1 cellular context compared by ENCODE assay signal in the genomic region with DNA sequence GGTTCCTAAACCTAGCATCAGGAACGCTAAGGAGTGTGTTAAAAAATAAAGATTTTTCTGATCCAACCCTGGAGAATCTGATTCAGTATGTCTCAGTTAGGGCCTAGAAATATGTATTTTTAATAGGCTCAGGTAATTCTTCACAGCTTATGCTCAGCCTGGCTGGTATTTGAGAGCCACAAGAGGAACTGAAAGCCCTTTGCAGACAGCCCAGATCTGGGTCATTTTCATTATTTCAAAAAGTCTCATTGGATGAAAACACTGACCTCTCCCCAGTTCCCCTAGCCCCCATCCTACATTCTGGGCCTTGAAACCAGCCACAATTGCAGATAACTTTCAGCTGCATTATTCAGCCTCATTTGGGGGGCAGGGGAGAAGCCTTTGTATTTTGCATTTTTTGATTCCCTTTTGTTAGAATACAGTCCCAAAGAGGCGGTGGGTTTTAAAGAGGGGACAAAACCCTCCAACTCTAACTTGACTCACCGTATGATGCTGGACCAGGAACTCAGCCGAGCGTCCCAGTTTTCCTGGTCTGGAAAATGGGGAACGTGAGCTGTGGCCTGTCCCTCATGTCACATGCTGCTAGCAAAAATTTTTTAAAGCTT.
TF ChIP-seq lines count a peak whose summit lies in the region.

No MANE protein-coding gene starts in this region.

TF ChIP-seq in H1, 55 proteins besides CTCF, POLR2A, EP300 and RAD21 (continued from another document):
- TF ChIP-seq, protein P1, sequence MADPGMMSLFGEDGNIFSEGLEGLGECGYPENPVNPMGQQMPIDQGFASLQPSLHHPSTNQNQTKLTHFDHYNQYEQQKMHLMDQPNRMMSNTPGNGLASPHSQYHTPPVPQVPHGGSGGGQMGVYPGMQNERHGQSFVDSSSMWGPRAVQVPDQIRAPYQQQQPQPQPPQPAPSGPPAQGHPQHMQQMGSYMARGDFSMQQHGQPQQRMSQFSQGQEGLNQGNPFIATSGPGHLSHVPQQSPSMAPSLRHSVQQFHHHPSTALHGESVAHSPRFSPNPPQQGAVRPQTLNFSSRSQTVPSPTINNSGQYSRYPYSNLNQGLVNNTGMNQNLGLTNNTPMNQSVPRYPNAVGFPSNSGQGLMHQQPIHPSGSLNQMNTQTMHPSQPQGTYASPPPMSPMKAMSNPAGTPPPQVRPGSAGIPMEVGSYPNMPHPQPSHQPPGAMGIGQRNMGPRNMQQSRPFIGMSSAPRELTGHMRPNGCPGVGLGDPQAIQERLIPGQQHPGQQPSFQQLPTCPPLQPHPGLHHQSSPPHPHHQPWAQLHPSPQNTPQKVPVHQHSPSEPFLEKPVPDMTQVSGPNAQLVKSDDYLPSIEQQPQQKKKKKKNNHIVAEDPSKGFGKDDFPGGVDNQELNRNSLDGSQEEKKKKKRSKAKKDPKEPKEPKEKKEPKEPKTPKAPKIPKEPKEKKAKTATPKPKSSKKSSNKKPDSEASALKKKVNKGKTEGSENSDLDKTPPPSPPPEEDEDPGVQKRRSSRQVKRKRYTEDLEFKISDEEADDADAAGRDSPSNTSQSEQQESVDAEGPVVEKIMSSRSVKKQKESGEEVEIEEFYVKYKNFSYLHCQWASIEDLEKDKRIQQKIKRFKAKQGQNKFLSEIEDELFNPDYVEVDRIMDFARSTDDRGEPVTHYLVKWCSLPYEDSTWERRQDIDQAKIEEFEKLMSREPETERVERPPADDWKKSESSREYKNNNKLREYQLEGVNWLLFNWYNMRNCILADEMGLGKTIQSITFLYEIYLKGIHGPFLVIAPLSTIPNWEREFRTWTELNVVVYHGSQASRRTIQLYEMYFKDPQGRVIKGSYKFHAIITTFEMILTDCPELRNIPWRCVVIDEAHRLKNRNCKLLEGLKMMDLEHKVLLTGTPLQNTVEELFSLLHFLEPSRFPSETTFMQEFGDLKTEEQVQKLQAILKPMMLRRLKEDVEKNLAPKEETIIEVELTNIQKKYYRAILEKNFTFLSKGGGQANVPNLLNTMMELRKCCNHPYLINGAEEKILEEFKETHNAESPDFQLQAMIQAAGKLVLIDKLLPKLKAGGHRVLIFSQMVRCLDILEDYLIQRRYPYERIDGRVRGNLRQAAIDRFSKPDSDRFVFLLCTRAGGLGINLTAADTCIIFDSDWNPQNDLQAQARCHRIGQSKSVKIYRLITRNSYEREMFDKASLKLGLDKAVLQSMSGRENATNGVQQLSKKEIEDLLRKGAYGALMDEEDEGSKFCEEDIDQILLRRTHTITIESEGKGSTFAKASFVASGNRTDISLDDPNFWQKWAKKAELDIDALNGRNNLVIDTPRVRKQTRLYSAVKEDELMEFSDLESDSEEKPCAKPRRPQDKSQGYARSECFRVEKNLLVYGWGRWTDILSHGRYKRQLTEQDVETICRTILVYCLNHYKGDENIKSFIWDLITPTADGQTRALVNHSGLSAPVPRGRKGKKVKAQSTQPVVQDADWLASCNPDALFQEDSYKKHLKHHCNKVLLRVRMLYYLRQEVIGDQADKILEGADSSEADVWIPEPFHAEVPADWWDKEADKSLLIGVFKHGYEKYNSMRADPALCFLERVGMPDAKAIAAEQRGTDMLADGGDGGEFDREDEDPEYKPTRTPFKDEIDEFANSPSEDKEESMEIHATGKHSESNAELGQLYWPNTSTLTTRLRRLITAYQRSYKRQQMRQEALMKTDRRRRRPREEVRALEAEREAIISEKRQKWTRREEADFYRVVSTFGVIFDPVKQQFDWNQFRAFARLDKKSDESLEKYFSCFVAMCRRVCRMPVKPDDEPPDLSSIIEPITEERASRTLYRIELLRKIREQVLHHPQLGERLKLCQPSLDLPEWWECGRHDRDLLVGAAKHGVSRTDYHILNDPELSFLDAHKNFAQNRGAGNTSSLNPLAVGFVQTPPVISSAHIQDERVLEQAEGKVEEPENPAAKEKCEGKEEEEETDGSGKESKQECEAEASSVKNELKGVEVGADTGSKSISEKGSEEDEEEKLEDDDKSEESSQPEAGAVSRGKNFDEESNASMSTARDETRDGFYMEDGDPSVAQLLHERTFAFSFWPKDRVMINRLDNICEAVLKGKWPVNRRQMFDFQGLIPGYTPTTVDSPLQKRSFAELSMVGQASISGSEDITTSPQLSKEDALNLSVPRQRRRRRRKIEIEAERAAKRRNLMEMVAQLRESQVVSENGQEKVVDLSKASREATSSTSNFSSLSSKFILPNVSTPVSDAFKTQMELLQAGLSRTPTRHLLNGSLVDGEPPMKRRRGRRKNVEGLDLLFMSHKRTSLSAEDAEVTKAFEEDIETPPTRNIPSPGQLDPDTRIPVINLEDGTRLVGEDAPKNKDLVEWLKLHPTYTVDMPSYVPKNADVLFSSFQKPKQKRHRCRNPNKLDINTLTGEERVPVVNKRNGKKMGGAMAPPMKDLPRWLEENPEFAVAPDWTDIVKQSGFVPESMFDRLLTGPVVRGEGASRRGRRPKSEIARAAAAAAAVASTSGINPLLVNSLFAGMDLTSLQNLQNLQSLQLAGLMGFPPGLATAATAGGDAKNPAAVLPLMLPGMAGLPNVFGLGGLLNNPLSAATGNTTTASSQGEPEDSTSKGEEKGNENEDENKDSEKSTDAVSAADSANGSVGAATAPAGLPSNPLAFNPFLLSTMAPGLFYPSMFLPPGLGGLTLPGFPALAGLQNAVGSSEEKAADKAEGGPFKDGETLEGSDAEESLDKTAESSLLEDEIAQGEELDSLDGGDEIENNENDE (IDR thresholded peaks at IDR 0.05; ENCODE audit: insufficient replicate concordance, low read length) = no peak
- TF ChIP-seq BACH1 (IDR thresholded peaks at IDR 0.05; ENCODE audit: low read length) = no peak
- TF ChIP-seq, protein P2, sequence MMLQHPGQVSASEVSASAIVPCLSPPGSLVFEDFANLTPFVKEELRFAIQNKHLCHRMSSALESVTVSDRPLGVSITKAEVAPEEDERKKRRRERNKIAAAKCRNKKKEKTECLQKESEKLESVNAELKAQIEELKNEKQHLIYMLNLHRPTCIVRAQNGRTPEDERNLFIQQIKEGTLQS (IDR thresholded peaks at IDR 0.05; ENCODE audit: insufficient read depth, low read depth, low read length) = no peak
- no peak for TF ChIP-seq JUND (IDR thresholded peaks at IDR 0.05; ENCODE audit: low read length)
- no peak for TF ChIP-seq SIX5 (IDR thresholded peaks at IDR 0.05; ENCODE audit: low read depth, low read length)
- no peak for TF ChIP-seq GTF2F1 (IDR thresholded peaks at IDR 0.05; ENCODE audit: borderline replicate concordance, low read depth, low read length)
- no peak for TF ChIP-seq BRCA1 (IDR thresholded peaks at IDR 0.05; ENCODE audit: low read depth, low read length)
- no peak for TF ChIP-seq KDM4A (IDR thresholded peaks at IDR 0.05; ENCODE audit: low read depth, low read length, severe bottlenecking)
- TF ChIP-seq, protein P3, sequence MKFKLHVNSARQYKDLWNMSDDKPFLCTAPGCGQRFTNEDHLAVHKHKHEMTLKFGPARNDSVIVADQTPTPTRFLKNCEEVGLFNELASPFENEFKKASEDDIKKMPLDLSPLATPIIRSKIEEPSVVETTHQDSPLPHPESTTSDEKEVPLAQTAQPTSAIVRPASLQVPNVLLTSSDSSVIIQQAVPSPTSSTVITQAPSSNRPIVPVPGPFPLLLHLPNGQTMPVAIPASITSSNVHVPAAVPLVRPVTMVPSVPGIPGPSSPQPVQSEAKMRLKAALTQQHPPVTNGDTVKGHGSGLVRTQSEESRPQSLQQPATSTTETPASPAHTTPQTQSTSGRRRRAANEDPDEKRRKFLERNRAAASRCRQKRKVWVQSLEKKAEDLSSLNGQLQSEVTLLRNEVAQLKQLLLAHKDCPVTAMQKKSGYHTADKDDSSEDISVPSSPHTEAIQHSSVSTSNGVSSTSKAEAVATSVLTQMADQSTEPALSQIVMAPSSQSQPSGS (IDR thresholded peaks at IDR 0.05; ENCODE audit: low read length) = no peak
- no peak for TF ChIP-seq HDAC2 (IDR thresholded peaks at IDR 0.05; ENCODE audit: borderline replicate concordance in 1 of 2, low read depth in 2 of 2, low read length in 2 of 2)
